9 cellular contexts compared by ENCODE assay signal in genomic region chr19:5789886-5790572, GRCh38. TPM values are rescaled to one million over a fixed set of nuclear protein-coding genes. Genes with fewer than 3 reads are reported as not detected.
DNase-seq lines count a peak whose midpoint lies in the region; ATAC-seq, FAIRE-seq and TF ChIP-seq lines count a peak whose summit lies in the region.
"Had no signal": no experiment of that assay in that cellular context is flagged by ENCODE, and none has a peak within 500 bp of the region (broad histone marks: within the 10 kb centered on the region; RNA-seq: fewer than 3 reads in every experiment).

No MANE protein-coding gene starts in this region.

- H4K20me1 ChIP-seq in OCI-LY7 (ENCODE audit: insufficient read depth, low read length): no peaks in the 10 kb centered on the region
- H4K20me1 ChIP-seq in endothelial cell of umbilical vein (replicated peaks; ENCODE audit: control insufficient read depth, extremely low read depth, insufficient read depth, low read length): no peaks in the 10 kb centered on the region

- no peaks in the 10 kb centered on the region for H3K9me1 ChIP-seq in endothelial cell of umbilical vein (replicated peaks; ENCODE audit: control insufficient read depth, extremely low read depth, insufficient read depth, low read length)

- peak overlapping the region; percentile 97 for H2AK5ac ChIP-seq in neuronal stem cell (ENCODE audit: low read depth, low read length)

- no peaks in the 10 kb centered on the region for H3K9me3 ChIP-seq in CD4-positive, CD25-positive, alpha-beta regulatory T cell (ENCODE audit: control insufficient read depth in 2 of 2, low read length in 2 of 2)
- H3K9me3 ChIP-seq in OCI-LY7 (ENCODE audit: low read length) (no peaks in the 10 kb centered on the region), endothelial cell of umbilical vein (replicated peaks; ENCODE audit: control insufficient read depth, insufficient read depth, low read length) (no peaks in the 10 kb centered on the region), neuronal stem cell (replicated peaks in 1 of 2; ENCODE audit: control insufficient read depth in 2 of 2, insufficient read depth in 1 of 2, low read depth in 1 of 2, low read length in 2 of 2) (peaks cover 0 to 2% of the 10 kb centered on the region in 2 donors)

- peak overlapping the region; percentile 81 for H3K9ac ChIP-seq in endothelial cell of umbilical vein (replicated peaks; ENCODE audit: extremely low read depth, insufficient read depth, low read length)
- no peak overlapping the region for H3K9ac ChIP-seq in neuronal stem cell (ENCODE audit: low read depth, low read length, poor library complexity)

- no peak overlapping the region for H3K23ac ChIP-seq in neuronal stem cell (ENCODE audit: low read depth, low read length, poor library complexity)

- peak overlapping the region; percentile 15 for H3K18ac ChIP-seq in neuronal stem cell (ENCODE audit: low read length)

- H3K4me1 ChIP-seq in CD4-positive, CD25-positive, alpha-beta regulatory T cell (ENCODE audit: control insufficient read depth, insufficient read depth, low read length, poor library complexity, severe bottlenecking): peaks cover 7% of the 10 kb centered on the region
- H3K4me1 ChIP-seq in OCI-LY7 (ENCODE audit: insufficient read depth, low read length, poor library complexity, severe bottlenecking) (peaks cover 9% of the 10 kb centered on the region), endothelial cell of umbilical vein (ENCODE audit: control insufficient read depth, extremely low read depth, insufficient read depth, low read length) (peaks cover 5% of the 10 kb centered on the region), neuronal stem cell (ENCODE audit: control insufficient read depth in 2 of 2, insufficient read depth in 1 of 2, low read depth in 1 of 2, low read length in 2 of 2) (peaks cover 4 to 7% of the 10 kb centered on the region in 2 donors)

- BruUV-seq in OCI-LY7 (replicated peaks; lab: Mats Ljungman, UMichigan) (no TSS peak), endothelial cell of umbilical vein (replicated peaks; lab: Mats Ljungman, UMichigan) (no TSS peak)

- H3K27me3 ChIP-seq in CD4-positive, CD25-positive, alpha-beta regulatory T cell (ENCODE audit: control insufficient read depth, insufficient read depth, low read length): no peaks in the 10 kb centered on the region
- H3K27me3 ChIP-seq in endothelial cell of umbilical vein (ENCODE audit: control insufficient read depth in 2 of 2, insufficient read depth in 2 of 2, low read length in 2 of 2) (no peaks in the 10 kb centered on the region), neuronal stem cell (ENCODE audit: control insufficient read depth in 3 of 3, insufficient read depth in 3 of 3, low read depth in 1 of 3, low read length in 3 of 3) (no peaks in the 10 kb centered on the region)

- DNase-seq in CD4-positive, CD25-positive, alpha-beta regulatory T cell: no peak
- DNase-seq in OCI-LY7 (ENCODE audit: low spot score): no peak
- no peak for DNase-seq in endothelial cell of umbilical vein (ENCODE audit: low read depth, low spot score)
- no peak for DNase-seq in neuronal stem cell (ENCODE audit: low spot score)
- no peak for DNase-seq in GM12892 (ENCODE audit: insufficient read length)
- no peak for DNase-seq in NCI-H2227 treated with DMSO at 0.1 percent for 48 hours (lab: John Stamatoyannopoulos, UW)

- H4K91ac ChIP-seq in neuronal stem cell (ENCODE audit: low read depth, low read length, poor library complexity): no peak overlapping the region

- FAIRE-seq in endothelial cell of umbilical vein (lab: Jason Lieb, UNC) (no peak), GM12892 (lab: Jason Lieb, UNC) (no peak)

- peak overlapping the region; percentile 88 for H2BK5ac ChIP-seq in neuronal stem cell (ENCODE audit: low read length)

- TF ChIP-seq POLR2A in endothelial cell of umbilical vein (IDR thresholded peaks at IDR 0.05; ENCODE audit: low read depth, low read length) (no peak), GM12892 (IDR thresholded peaks at IDR 0.05; ENCODE audit: low read depth, low read length) (no peak)

- POLR2A ChIA-PET in OCI-LY7 (lab: Charles Lee) (interaction anchor here (0.6 kb wide), 1 partner anchor 1562 kb away, joined by 5 read pairs; no protein-coding TSS in a partner anchor), endothelial cell of umbilical vein (lab: Charles Lee) (no interaction called here)

- peaks cover 13% of the 10 kb centered on the region for H3K79me1 ChIP-seq in neuronal stem cell (ENCODE audit: low read depth, low read length)

- no peak overlapping the region for H3K4ac ChIP-seq in neuronal stem cell (ENCODE audit: low read length)

- H3K79me2 ChIP-seq in OCI-LY7 (ENCODE audit: insufficient read depth, low read depth, low read length) (peaks cover 7% of the 10 kb centered on the region; the same call in 1 of the 2 replicates), endothelial cell of umbilical vein (ENCODE audit: control insufficient read depth, insufficient read depth, low read length) (peaks cover 8% of the 10 kb centered on the region)

- peaks cover 0 to 1% (median 0%) of the 10 kb centered on the region in 7 donors for H3K9me3 Mint-ChIP-seq in CD4-positive, CD25-positive, alpha-beta regulatory T cell

- CTCF ChIA-PET in OCI-LY7 (lab: Charles Lee; ENCODE audit: unreplicated experiment): no interaction called here
- CTCF ChIA-PET in endothelial cell of umbilical vein (lab: Charles Lee): interaction anchor here (1.1 to 3.6 kb wide), 2 partner anchors 14 to 38 kb away, joined by 3 to 21 read pairs; no protein-coding TSS in a partner anchor

- no peak for ATAC-seq in CD4-positive, CD25-positive, alpha-beta regulatory T cell (ENCODE audit: low read depth in 2 of 2)
- no peak for ATAC-seq in HG02973 (IDR thresholded peaks at IDR 0.05; ENCODE audit: unreplicated experiment)
- no peak for ATAC-seq in HG02884 (IDR thresholded peaks at IDR 0.05; ENCODE audit: unreplicated experiment)

- H3K4me2 ChIP-seq in OCI-LY7 (ENCODE audit: low read length): peak overlapping the region; percentile 77
- H3K4me2 ChIP-seq in endothelial cell of umbilical vein (ENCODE audit: insufficient read depth, low read length): peak overlapping the region; percentile 77
- peak overlapping the region; percentile 90 for H3K4me2 ChIP-seq in neuronal stem cell (ENCODE audit: insufficient read depth, low read length, poor library complexity, severe bottlenecking)

- dilution Hi-C loops in endothelial cell of umbilical vein (cut with MboI; ENCODE audit: extremely low pct_ligation_motif_present, low sequenced_read_pairs): no loop called here

- H3K27ac ChIP-seq in CD4-positive, CD25-positive, alpha-beta regulatory T cell (ENCODE audit: insufficient read depth, low read length, poor library complexity, severe bottlenecking): peak overlapping the region; percentile 99
- H3K27ac ChIP-seq in OCI-LY7 (ENCODE audit: low read depth, low read length, poor library complexity, severe bottlenecking) (peak overlapping the region; percentile 81), endothelial cell of umbilical vein (ENCODE audit: insufficient read depth, low read depth, low read length) (no peak overlapping the region), neuronal stem cell (replicated peaks; ENCODE audit: low read length) (no peak overlapping the region)

- H3K27ac Mint-ChIP-seq in CD4-positive, CD25-positive, alpha-beta regulatory T cell: peak overlapping the region; percentile 99 to 100 (median 100)

- H2BK15ac ChIP-seq in neuronal stem cell (ENCODE audit: low read length): peak overlapping the region; percentile 20

- no peaks in the 10 kb centered on the region for H3K9me2 ChIP-seq in OCI-LY7 (ENCODE audit: insufficient read depth, low read length)

- H3K4me1 Mint-ChIP-seq in CD4-positive, CD25-positive, alpha-beta regulatory T cell: peaks cover 0 to 15% (median 12%) of the 10 kb centered on the region in 4 donors

- WGBS in neuronal stem cell (ENCODE audit: extremely low coverage in 2 of 2, insufficient read length in 2 of 2, insufficient replicate concordance in 1 of 2), 2 donors: no CpG with 5 or more reads among the region's 27 CpGs

- H3K36me3 ChIP-seq in CD4-positive, CD25-positive, alpha-beta regulatory T cell (ENCODE audit: control insufficient read depth, insufficient read depth, low read length): peaks cover 40% of the 10 kb centered on the region
- H3K36me3 ChIP-seq in OCI-LY7 (ENCODE audit: insufficient read depth, low read length) (peaks cover 53% of the 10 kb centered on the region), endothelial cell of umbilical vein (ENCODE audit: control insufficient read depth in 2 of 2, extremely low read depth in 1 of 2, insufficient read depth in 2 of 2, low read length in 2 of 2) (peaks cover 8 to 33% of the 10 kb centered on the region in 2 experiments), neuronal stem cell (replicated peaks in 1 of 2; ENCODE audit: control insufficient read depth in 2 of 2, insufficient read depth in 2 of 2, low read length in 2 of 2) (peaks cover 35 to 52% of the 10 kb centered on the region in 2 donors)

- TF ChIP-seq CTCF in OCI-LY7 (conservative IDR thresholded peaks at IDR 0.05; ENCODE audit: low read length) (no peak), endothelial cell of umbilical vein (IDR thresholded peaks at IDR 0.05; ENCODE audit: extremely low read depth in 1 of 2, insufficient read depth in 1 of 2, low read depth in 1 of 2, low read length in 2 of 2) (no peak)

- no peak overlapping the region for H2BK12ac ChIP-seq in neuronal stem cell (ENCODE audit: low read length)

- peak overlapping the region; percentile 94 to 100 (median 98) for H3K4me3 Mint-ChIP-seq in CD4-positive, CD25-positive, alpha-beta regulatory T cell

- H3K4me3 ChIP-seq in CD4-positive, CD25-positive, alpha-beta regulatory T cell (ENCODE audit: low read depth, low read length): peak overlapping the region; percentile 72
- peak overlapping the region; percentile 78 for H3K4me3 ChIP-seq in OCI-LY7 (ENCODE audit: low read depth, low read length, poor library complexity, severe bottlenecking)
- H3K4me3 ChIP-seq in endothelial cell of umbilical vein (replicated peaks in 1 of 3; ENCODE audit: insufficient read depth in 1 of 3, low read depth in 1 of 3, low read length in 3 of 3): peak overlapping the region; percentile 17 to 75 (median 55)
- H3K4me3 ChIP-seq in neuronal stem cell (ENCODE audit: low read length in 2 of 2): peak overlapping the region; percentile 64 to 76

- no peak overlapping the region for H2BK120ac ChIP-seq in neuronal stem cell (ENCODE audit: low read depth, low read length)

- H2AFZ ChIP-seq in OCI-LY7 (ENCODE audit: low read length) (no peak overlapping the region), endothelial cell of umbilical vein (ENCODE audit: low read depth, low read length) (no peak overlapping the region), neuronal stem cell (ENCODE audit: low read length) (peak overlapping the region; percentile 48)

- H4K8ac ChIP-seq in neuronal stem cell (ENCODE audit: low read depth, low read length): no peak overlapping the region

- H3K27me3 Mint-ChIP-seq in CD4-positive, CD25-positive, alpha-beta regulatory T cell: peaks cover 11% of the 10 kb centered on the region

- no peak overlapping the region for H3K14ac ChIP-seq in neuronal stem cell (ENCODE audit: low read length)

- intact Hi-C loops in OCI-LY7 (cut with micrococcal nuclease; ENCODE audit: unreplicated experiment) (loop anchor here (2.0 to 10.0 kb wide), 3 partner anchors 69 to 165 kb away; partner anchors contain the start of genes CATSPERD, LONP1, RPL36 and SAFB), endothelial cell of umbilical vein (cut with micrococcal nuclease) (loop anchor here (1.0 kb wide), 1 partner anchor 70 kb away; the partner anchor contains the start of genes CATSPERD and LONP1)

- H3K36me3 Mint-ChIP-seq in CD4-positive, CD25-positive, alpha-beta regulatory T cell: peaks cover 22% of the 10 kb centered on the region

RNA-seq across cellular contexts. Expression of gene DUS3L, which starts 0.9 kb away (rescaled TPM):
- total RNA-seq in CD4-positive, CD25-positive, alpha-beta regulatory T cell: 129 TPM
- 10 to 100 TPM; 25.4 to 38.3 (median 31.8) TPM for polyA plus RNA-seq in CD4-positive, CD25-positive, alpha-beta regulatory T cell
- 55.8 and 63.7 TPM in 2 replicates for total RNA-seq in OCI-LY7 (2014; rRNA removed; shearing (Covaris generic))
- total RNA-seq in OCI-LY7 (2022) (59.6 and 76.9 TPM in 2 replicates), endothelial cell of umbilical vein (38.9 and 40.8 TPM in 2 replicates)
- 25.8 and 29.7 TPM in 2 replicates for polyA plus RNA-seq in endothelial cell of umbilical vein
- polyA plus RNA-seq in endothelial cell of umbilical vein (2011; cell fraction: cytosol; rRNA removed): 12.3 and 14.3 TPM in 2 replicates
- polyA plus RNA-seq in endothelial cell of umbilical vein (2011; cell fraction: nucleus; rRNA removed): 106 and 108 TPM in 2 replicates
- 19.2 and 29.3 TPM in 2 replicates for polyA plus RNA-seq in endothelial cell of umbilical vein (2012)
- 9.6 and 20.0 TPM in 2 replicates for polyA minus RNA-seq in endothelial cell of umbilical vein
- polyA minus RNA-seq in endothelial cell of umbilical vein (2011; cell fraction: cytosol; rRNA and poly(A)+ RNA removed): 36.2 TPM
- 18.2 and 42.1 TPM in 2 replicates for polyA minus RNA-seq in endothelial cell of umbilical vein (2011; cell fraction: nucleus; rRNA and poly(A)+ RNA removed)
- polyA plus RNA-seq in neuronal stem cell (2013, experiment 1 of 2): 11.6 TPM
- 10.8 TPM for polyA plus RNA-seq in neuronal stem cell (2013, experiment 2 of 2)
- 31.9 TPM for polyA plus RNA-seq in GM12892 (2012; ENCODE audit: missing spikeins)

RNA-seq across cellular contexts. Expression of gene PRR22, which starts 5.5 kb away (rescaled TPM):
- 3.5 TPM for total RNA-seq in CD4-positive, CD25-positive, alpha-beta regulatory T cell
- polyA plus RNA-seq in CD4-positive, CD25-positive, alpha-beta regulatory T cell: not detected
- total RNA-seq in OCI-LY7 (2014; rRNA removed; shearing (Covaris generic)): 4.9 and 6.1 TPM in 2 replicates
- 10.5 and 10.6 TPM in 2 replicates for total RNA-seq in OCI-LY7 (2022)
- 3.4 and 3.6 TPM in 2 replicates for total RNA-seq in endothelial cell of umbilical vein
- polyA plus RNA-seq in endothelial cell of umbilical vein: 1.4 and 2.0 TPM in 2 replicates
- 0.18 and 0.39 TPM in 2 replicates for polyA plus RNA-seq in endothelial cell of umbilical vein (2011; cell fraction: cytosol; rRNA removed)
- polyA plus RNA-seq in endothelial cell of umbilical vein (2011; cell fraction: nucleus; rRNA removed): 5.1 and 5.3 TPM in 2 replicates
- polyA plus RNA-seq in endothelial cell of umbilical vein (2012): 0.93 and 1.0 TPM in 2 replicates
- polyA minus RNA-seq in endothelial cell of umbilical vein: 0.15 and 0.61 TPM in 2 replicates
- polyA minus RNA-seq in endothelial cell of umbilical vein (2011; cell fraction: cytosol; rRNA and poly(A)+ RNA removed): 1.1 TPM
- polyA minus RNA-seq in endothelial cell of umbilical vein (2011; cell fraction: nucleus; rRNA and poly(A)+ RNA removed): 1.1 and 3.2 TPM in 2 replicates
- polyA plus RNA-seq in neuronal stem cell (2013, experiment 1 of 2): 0.68 TPM
- polyA plus RNA-seq in neuronal stem cell (2013, experiment 2 of 2): 0.62 TPM
- 0.32 TPM for polyA plus RNA-seq in GM12892 (2012; ENCODE audit: missing spikeins)

RNA-seq across cellular contexts. Expression of gene NRTN, which starts 14.8 kb away (rescaled TPM):
- total RNA-seq in CD4-positive, CD25-positive, alpha-beta regulatory T cell: not detected
- polyA plus RNA-seq in CD4-positive, CD25-positive, alpha-beta regulatory T cell: under 1 TPM in 2 of 4 donors, not detected in 2; 0.21 to 0.68 TPM
- total RNA-seq in OCI-LY7 (2014; rRNA removed; shearing (Covaris generic)): 3.2 and 3.9 TPM in 2 replicates
- total RNA-seq in OCI-LY7 (2022) (0.49 and 1.0 TPM in 2 replicates), endothelial cell of umbilical vein (0.30 TPM in 1 of 2 replicates, not detected in the other)
- 0.41 TPM in 2 replicates for polyA plus RNA-seq in endothelial cell of umbilical vein
- polyA plus RNA-seq in endothelial cell of umbilical vein (2011; cell fraction: cytosol; rRNA removed): 0.08 and 0.11 TPM in 2 replicates
- not detected in 2 replicates for polyA plus RNA-seq in endothelial cell of umbilical vein (2011; cell fraction: nucleus; rRNA removed)
- not detected in 2 replicates for polyA plus RNA-seq in endothelial cell of umbilical vein (2012)
- 0.30 TPM in 1 of 2 replicates, not detected in the other for polyA minus RNA-seq in endothelial cell of umbilical vein
- not detected for polyA minus RNA-seq in endothelial cell of umbilical vein (2011; cell fraction: cytosol; rRNA and poly(A)+ RNA removed)
- polyA minus RNA-seq in endothelial cell of umbilical vein (2011; cell fraction: nucleus; rRNA and poly(A)+ RNA removed): not detected in 2 replicates
- polyA plus RNA-seq in neuronal stem cell (2013, experiment 1 of 2): 8.2 TPM
- polyA plus RNA-seq in neuronal stem cell (2013, experiment 2 of 2): 7.9 TPM
- not detected for polyA plus RNA-seq in GM12892 (2012; ENCODE audit: missing spikeins)

RNA-seq across cellular contexts. Expression of gene FUT6, which starts 49.5 kb away (rescaled TPM):
- not detected for total RNA-seq in CD4-positive, CD25-positive, alpha-beta regulatory T cell
- polyA plus RNA-seq in CD4-positive, CD25-positive, alpha-beta regulatory T cell: not detected
- total RNA-seq in OCI-LY7 (2014; rRNA removed; shearing (Covaris generic)): not detected in 2 replicates
- total RNA-seq in OCI-LY7 (2022): not detected in 2 replicates
- total RNA-seq in endothelial cell of umbilical vein: not detected in 2 replicates
- polyA plus RNA-seq in endothelial cell of umbilical vein: not detected in 2 replicates
- not detected in 2 replicates for polyA plus RNA-seq in endothelial cell of umbilical vein (2011; cell fraction: cytosol; rRNA removed)
- not detected in 2 replicates for polyA plus RNA-seq in endothelial cell of umbilical vein (2011; cell fraction: nucleus; rRNA removed)
- not detected in 2 replicates for polyA plus RNA-seq in endothelial cell of umbilical vein (2012)
- not detected in 2 replicates for polyA minus RNA-seq in endothelial cell of umbilical vein
- not detected for polyA minus RNA-seq in endothelial cell of umbilical vein (2011; cell fraction: cytosol; rRNA and poly(A)+ RNA removed)
- polyA minus RNA-seq in endothelial cell of umbilical vein (2011; cell fraction: nucleus; rRNA and poly(A)+ RNA removed): not detected in 2 replicates
- 0.11 TPM for polyA plus RNA-seq in neuronal stem cell (2013, experiment 1 of 2)
- 0.06 TPM for polyA plus RNA-seq in neuronal stem cell (2013, experiment 2 of 2)
- not detected for polyA plus RNA-seq in GM12892 (2012; ENCODE audit: missing spikeins)
- total RNA-seq: SK-MEL-5 had no signal

Comparison
In these comparisons a context has a peak if more than half of its experiments do, and no peak if none do; other contexts are left out.
1. H3K27ac ChIP-seq: peak in CD4-positive, CD25-positive, alpha-beta regulatory T cell (single experiment) and OCI-LY7 (single experiment); none in endothelial cell of umbilical vein (single experiment) and neuronal stem cell (single experiment).
2. Peak in every context shown above with its lines, with median percentiles within 50 percentile points of each other: H3K4me3 ChIP-seq and H3K4me2 ChIP-seq.